21 cellular contexts compared by ENCODE assay signal in the genomic region with DNA sequence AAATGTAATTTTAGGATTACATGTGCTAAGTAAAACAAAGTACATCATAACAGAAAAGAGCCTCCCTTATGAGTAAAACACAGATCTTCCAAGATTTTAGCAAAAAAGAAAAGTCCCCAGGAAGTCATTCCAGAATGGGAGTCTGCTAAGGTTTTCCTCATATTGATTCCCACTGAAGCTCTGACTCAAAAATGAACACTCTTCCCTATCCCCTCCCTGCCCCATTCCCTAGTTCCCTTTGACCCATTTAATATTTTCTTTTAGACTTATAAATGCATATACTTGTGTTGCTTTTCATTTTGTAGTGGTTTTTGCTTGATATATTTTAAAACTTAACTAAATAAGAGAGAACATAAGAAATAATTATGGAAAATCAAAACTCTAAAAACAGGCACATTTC. TPM values are rescaled to one million over a fixed set of nuclear protein-coding genes. Genes with fewer than 3 reads are reported as not detected.
DNase-seq lines count a peak whose midpoint lies in the region; ATAC-seq and TF ChIP-seq lines count a peak whose summit lies in the region.
"Had no signal": no experiment of that assay in that cellular context is flagged by ENCODE, and none has a peak within 500 bp of the region (broad histone marks: within the 10 kb centered on the region; RNA-seq: fewer than 3 reads in every experiment).

No MANE protein-coding gene starts in this region.

- ATAC-seq in IMR-90 (ENCODE audit: low read depth) = no peak
- no peak for ATAC-seq in central memory CD8-positive, alpha-beta T cell (replicated peaks; ENCODE audit: extremely low read depth, poor library complexity, severe bottlenecking)
- ATAC-seq in foreskin keratinocyte = no peak
- ATAC-seq in HG02610 (IDR thresholded peaks at IDR 0.05; ENCODE audit: unreplicated experiment) = no peak
- ATAC-seq: GM12878 had no signal

- H3K4me1 ChIP-seq in IMR-90 (ENCODE audit: control insufficient read depth, insufficient read depth, low read length) = peaks cover 26% of the 10 kb centered on the region
- H3K4me1 ChIP-seq in foreskin keratinocyte = peaks cover 10% of the 10 kb centered on the region

- peak overlapping the region; percentile 91; the same call in 1 of the 2 replicates for H3K4ac ChIP-seq in IMR-90 (ENCODE audit: low read depth, low read length)

- H3K4me2 ChIP-seq in IMR-90 (ENCODE audit: low read depth, low read length) = no peak overlapping the region

- H3K4me3 ChIP-seq in IMR-90 (ENCODE audit: insufficient read depth, low read depth, low read length) = no peak overlapping the region
- H3K4me3 ChIP-seq: GM12878, right atrium auricular region, transverse colon had no signal

- H4K5ac ChIP-seq in IMR-90 (ENCODE audit: low read depth, low read length) = peak overlapping the region; percentile 30; the same call in 1 of the 2 replicates

- no peak overlapping the region for H2AFZ ChIP-seq in IMR-90 (replicated peaks; ENCODE audit: low read length, poor library complexity)

- TF ChIP-seq POLR2A in IMR-90 (IDR thresholded peaks at IDR 0.05; ENCODE audit: low read depth, low read length) = no peak

- H4K91ac ChIP-seq in IMR-90 (ENCODE audit: insufficient read depth, low read depth, low read length) = peak overlapping the region; percentile 38; the same call in 1 of the 2 replicates

- H2AK9ac ChIP-seq in IMR-90 (replicated peaks; ENCODE audit: low read depth, low read length, poor library complexity) = no peak overlapping the region

- BruUV-seq in IMR-90 (replicated peaks; lab: Mats Ljungman, UMichigan) = no TSS peak

- H3K9me3 Mint-ChIP-seq in T-helper 2 cell treated with Interferon-gamma antibody and Interleukin-4, amounts not matched to agents 5 μg/mL and 100 μg/mL, for 36 hours = peaks cover 8% of the 10 kb centered on the region
- H3K9me3 Mint-ChIP-seq in central memory CD8-positive, alpha-beta T cell = no peaks in the 10 kb centered on the region
- H3K9me3 Mint-ChIP-seq in nephron = no peaks in the 10 kb centered on the region

- peak overlapping the region; percentile 94 for H2BK120ac ChIP-seq in IMR-90 (ENCODE audit: low read depth, low read length)

- H3K9me3 ChIP-seq in IMR-90 (ENCODE audit: control insufficient read depth, insufficient read depth, low read length) = peaks cover 4% of the 10 kb centered on the region; the same call in 1 of the 2 replicates
- H3K9me3 ChIP-seq: neutrophil, right atrium auricular region, transverse colon had no signal

- peaks cover 64% of the 10 kb centered on the region for H3K4me1 Mint-ChIP-seq in T-helper 2 cell treated with Interferon-gamma antibody and Interleukin-4, amounts not matched to agents 5 μg/mL and 100 μg/mL, for 36 hours (ENCODE audit: low read depth)
- peaks cover 65% of the 10 kb centered on the region for H3K4me1 Mint-ChIP-seq in central memory CD8-positive, alpha-beta T cell
- peaks cover 53% of the 10 kb centered on the region for H3K4me1 Mint-ChIP-seq in nephron

- DNase-seq in T-helper 2 cell treated with Interferon-gamma antibody and Interleukin-4, amounts not matched to agents 5 μg/mL and 100 μg/mL, for 36 hours (ENCODE audit: low spot score) = no peak
- DNase-seq in T-helper 2 cell = no peak
- no peak for DNase-seq in IMR-90
- no peak for DNase-seq in central memory CD8-positive, alpha-beta T cell (ENCODE audit: low spot score in 2 of 2)
- no peak for DNase-seq in foreskin keratinocyte
- no peak for DNase-seq in activated CD4-positive, alpha-beta T cell treated with anti-CD3 and anti-CD28 coated beads, Interleukin-2, amount 50 U/mL, for 1 hour
- DNase-seq: activated T-cell treated with anti-CD3 and anti-CD28 coated beads, Interleukin-2, amount 50 U/mL, for 48 hours; C1 segment of cervical spinal cord; GF-D8; left cardiac atrium; midbrain; NCI-H1105 treated with DMSO at 0.1 percent for 48 hours; OCI-M1; stimulated activated naive CD4-positive, alpha-beta T cell treated with Interleukin-2 at 50 U/mL for 16 hours; transverse colon had no signal

- H3K27me3 ChIP-seq in IMR-90 (ENCODE audit: control insufficient read depth, insufficient read depth, low read length) = no peaks in the 10 kb centered on the region
- H3K27me3 ChIP-seq in foreskin keratinocyte = no peaks in the 10 kb centered on the region
- H3K27me3 ChIP-seq: right atrium auricular region, transverse colon had no signal

- peak overlapping the region; percentile 89; the same call in 2 of the 3 replicates for H2BK15ac ChIP-seq in IMR-90 (ENCODE audit: low read depth, low read length)

- H3K23ac ChIP-seq in IMR-90 (ENCODE audit: low read depth, low read length) = peak overlapping the region; percentile 55; the same call in 1 of the 2 replicates

- no peaks in the 10 kb centered on the region for H4K20me1 ChIP-seq in IMR-90 (ENCODE audit: insufficient read depth, low read length)

- TF ChIP-seq CTCF in IMR-90 (conservative IDR thresholded peaks at IDR 0.05; ENCODE audit: low read depth, low read length) (no peak), nephron (IDR thresholded peaks at IDR 0.05; ENCODE audit: unreplicated experiment in 3 of 3) (no peak), foreskin keratinocyte (conservative IDR thresholded peaks at IDR 0.05) (no peak)

- peak overlapping the region; percentile 28 for H3K4me3 Mint-ChIP-seq in T-helper 2 cell treated with Interferon-gamma antibody and Interleukin-4, amounts not matched to agents 5 μg/mL and 100 μg/mL, for 36 hours
- H3K4me3 Mint-ChIP-seq in central memory CD8-positive, alpha-beta T cell = no peak overlapping the region
- no peak overlapping the region for H3K4me3 Mint-ChIP-seq in nephron

- CTCF ChIA-PET in IMR-90 (lab: Yijun Ruan, JAX) = interaction anchor here (0.6 to 0.8 kb wide), 2 partner anchors 36 to 41 kb away, joined by 3 read pairs; no protein-coding TSS in a partner anchor

- H4K8ac ChIP-seq in IMR-90 (ENCODE audit: low read depth in 2 of 2, low read length in 2 of 2) = peak overlapping the region in 1 of 2 experiments; percentile 78; a peak in 1 of 4 replicates

- peak overlapping the region; percentile 78 for H3K27ac Mint-ChIP-seq in T-helper 2 cell treated with Interferon-gamma antibody and Interleukin-4, amounts not matched to agents 5 μg/mL and 100 μg/mL, for 36 hours
- peak overlapping the region; percentile 81 for H3K27ac Mint-ChIP-seq in central memory CD8-positive, alpha-beta T cell (ENCODE audit: low read depth)
- peak overlapping the region; percentile 64 to 78 (median 78) for H3K27ac Mint-ChIP-seq in nephron

- peak overlapping the region; percentile 25; the same call in 1 of the 2 replicates for H3K14ac ChIP-seq in IMR-90 (replicated peaks; ENCODE audit: low read depth, low read length)

- intact Hi-C loops in IMR-90 (cut with micrococcal nuclease) = no loop called here

- no peak overlapping the region for H2AK5ac ChIP-seq in IMR-90 (ENCODE audit: low read depth, low read length)

- H3K18ac ChIP-seq in IMR-90 (ENCODE audit: low read depth, low read length) = peak overlapping the region; percentile 99

- H3K9me1 ChIP-seq in IMR-90 (ENCODE audit: insufficient read depth, low read length) = peaks cover 24% of the 10 kb centered on the region

- H3K27ac ChIP-seq in IMR-90 (ENCODE audit: insufficient read depth, low read length) (no peak overlapping the region), foreskin keratinocyte (no peak overlapping the region)
- H3K27ac ChIP-seq: neutrophil, right atrium auricular region had no signal

- POLR2A ChIA-PET in IMR-90 (lab: Charles Lee; ENCODE audit: unreplicated experiment) = no interaction called here

- peak overlapping the region; percentile 86; the same call in 1 of the 2 replicates for H2BK20ac ChIP-seq in IMR-90 (ENCODE audit: low read depth, low read length)

- H3K9ac ChIP-seq in IMR-90 (ENCODE audit: low read depth, low read length) = no peak overlapping the region

- no peaks in the 10 kb centered on the region for H3K36me3 ChIP-seq in IMR-90 (ENCODE audit: control insufficient read depth, insufficient read depth, low read length)
- H3K36me3 ChIP-seq: neutrophil, right atrium auricular region, transverse colon had no signal

- TF ChIP-seq RAD21 in IMR-90 (IDR thresholded peaks at IDR 0.05; ENCODE audit: low read length) = no peak

- dilution Hi-C loops in IMR-90 (cut with HindIII; ENCODE audit: low sequenced_read_pairs, unreplicated experiment) = no loop called here

- H3K56ac ChIP-seq in IMR-90 (ENCODE audit: extremely low read depth, insufficient read depth, low read length) = no peak overlapping the region

- H3K27me3 Mint-ChIP-seq in T-helper 2 cell treated with Interferon-gamma antibody and Interleukin-4, amounts not matched to agents 5 μg/mL and 100 μg/mL, for 36 hours (ENCODE audit: low read depth) = peaks cover 3% of the 10 kb centered on the region
- H3K27me3 Mint-ChIP-seq in central memory CD8-positive, alpha-beta T cell = no peaks in the 10 kb centered on the region
- peaks cover 4% of the 10 kb centered on the region for H3K27me3 Mint-ChIP-seq in nephron (ENCODE audit: low read depth)

- H2BK5ac ChIP-seq in IMR-90 (ENCODE audit: low read depth, low read length, poor library complexity, severe bottlenecking) = peak overlapping the region; percentile 96

- in situ Hi-C loops in IMR-90 (cut with MboI; ENCODE audit: low sequenced_read_pairs) = no loop called here

- H3K79me1 ChIP-seq in IMR-90 (ENCODE audit: low read depth in 1 of 2, low read length in 2 of 2) = peaks cover 0 to 7% of the 10 kb centered on the region in 2 experiments; a peak in 1 of 4 replicates

- peaks cover 30% of the 10 kb centered on the region for H3K36me3 Mint-ChIP-seq in T-helper 2 cell treated with Interferon-gamma antibody and Interleukin-4, amounts not matched to agents 5 μg/mL and 100 μg/mL, for 36 hours (ENCODE audit: low read depth)
- H3K36me3 Mint-ChIP-seq in central memory CD8-positive, alpha-beta T cell (ENCODE audit: insufficient read depth) = peaks cover 4% of the 10 kb centered on the region
- no peaks in the 10 kb centered on the region for H3K36me3 Mint-ChIP-seq in nephron (ENCODE audit: low read depth)

TF ChIP-seq in IMR-90, 13 proteins besides CTCF, POLR2A, EP300 and RAD21:
- TF ChIP-seq BHLHE40 (IDR thresholded peaks at IDR 0.05; ENCODE audit: low read depth, low read length) = no peak
- no peak for TF ChIP-seq NFE2L2 (IDR thresholded peaks at IDR 0.05; ENCODE audit: low read depth, low read length)
- no peak for TF ChIP-seq CEBPB (IDR thresholded peaks at IDR 0.05; ENCODE audit: low read depth, low read length)

RNA-seq across cellular contexts. Expression of a gene that starts 40.1 kb away (rescaled TPM):
- total RNA-seq in IMR-90 (2012; rRNA removed) = 24.7 and 33.6 TPM in 2 replicates
- polyA plus RNA-seq in IMR-90 (2012; rRNA removed) = 58.5 and 59.4 TPM in 2 replicates
- 23.6 and 49.1 TPM in 2 replicates for polyA plus RNA-seq in IMR-90 (2012; cell fraction: cytosol; rRNA removed)
- polyA plus RNA-seq in IMR-90 (2012; cell fraction: nucleus; rRNA removed; ENCODE audit: low replicate concordance) = 12.4 and 18.8 TPM in 2 replicates
- total RNA-seq in foreskin keratinocyte = 0.11 TPM in 1 of 2 replicates, not detected in the other
- polyA plus RNA-seq in foreskin keratinocyte = 0.02 and 0.04 TPM in 2 replicates
- total RNA-seq: A172 had no signal

Comparison
In these comparisons a context has a peak if more than half of its experiments do, and no peak if none do; other contexts are left out.
1. RNA of a gene that starts 40.1 kb away (total RNA-seq): 24.7 to 33.6 TPM in IMR-90; 0.11 TPM in foreskin keratinocyte; every median in the first group is over 10 times any median in the second.
2. Peak in every context shown above with its lines, with median percentiles within 50 percentile points of each other: H3K27ac Mint-ChIP-seq.